10 cellular contexts compared by ENCODE assay signal in genomic region chr5:140631063-140631462, GRCh38. TPM values are rescaled to one million over a fixed set of nuclear protein-coding genes. Genes with fewer than 3 reads are reported as not detected.
DNase-seq lines count a peak whose midpoint lies in the region; TF ChIP-seq lines count a peak whose summit lies in the region.
"Had no signal": no experiment of that assay in that cellular context is flagged by ENCODE, and none has a peak within 500 bp of the region (broad histone marks: within the 10 kb centered on the region; RNA-seq: fewer than 3 reads in every experiment).

No MANE protein-coding gene starts in this region.

- H3K9me3 Mint-ChIP-seq in activated naive CD4-positive, alpha-beta T cell treated with anti-CD3 and anti-CD28 coated beads for 36 hours = no peaks in the 10 kb centered on the region

- no peak for TF ChIP-seq CTCF in dorsolateral prefrontal cortex (IDR thresholded peaks at IDR 0.05 in 54 of 56, conservative IDR thresholded peaks at IDR 0.05 in 2 of 56; ENCODE audit: low read depth in 1 of 56, partially characterized antibody in 56 of 56)
- TF ChIP-seq CTCF in neutrophil (IDR thresholded peaks at IDR 0.05) = no peak
- no peak for TF ChIP-seq CTCF in foreskin fibroblast (IDR thresholded peaks at IDR 0.05; ENCODE audit: low read depth, low read length)

- intact Hi-C loops in dorsolateral prefrontal cortex (cut with DNase I) = loop anchor here in 1 of 2 donors (10.0 kb wide), 1 partner anchor 266 kb away; the partner anchor contains the start of gene SLC4A9
- intact Hi-C loops in activated naive CD4-positive, alpha-beta T cell treated with anti-CD3 and anti-CD28 coated beads for 36 hours (cut with micrococcal nuclease) = no loop called here

- H3K27me3 ChIP-seq in dorsolateral prefrontal cortex (no peaks in the 10 kb centered on the region), neutrophil (no peaks in the 10 kb centered on the region), H7 (ENCODE audit: control insufficient read depth, insufficient read depth, low read length) (peaks cover 31% of the 10 kb centered on the region)

- H3K27me3 Mint-ChIP-seq in activated naive CD4-positive, alpha-beta T cell treated with anti-CD3 and anti-CD28 coated beads for 36 hours (ENCODE audit: low read depth) = peaks cover 9% of the 10 kb centered on the region

- no peaks in the 10 kb centered on the region for H3K36me3 Mint-ChIP-seq in activated naive CD4-positive, alpha-beta T cell treated with anti-CD3 and anti-CD28 coated beads for 36 hours (ENCODE audit: low read depth)

- H3K4me1 Mint-ChIP-seq in activated naive CD4-positive, alpha-beta T cell treated with anti-CD3 and anti-CD28 coated beads for 36 hours (ENCODE audit: low read depth) = peaks cover 27% of the 10 kb centered on the region

- CTCF ChIA-PET in activated naive CD4-positive, alpha-beta T cell treated with anti-CD3 and anti-CD28 coated beads for 36 hours (lab: Charles Lee) = interaction anchor here (1.3 to 1.7 kb wide), 2 partner anchors 26 to 91 kb away, joined by 3 to 5 read pairs; no protein-coding TSS in a partner anchor

- H3K4me3 Mint-ChIP-seq in activated naive CD4-positive, alpha-beta T cell treated with anti-CD3 and anti-CD28 coated beads for 36 hours = no peak overlapping the region

- no peaks in the 10 kb centered on the region for H3K9me3 ChIP-seq in neutrophil

- H3K36me3 ChIP-seq in neutrophil (no peaks in the 10 kb centered on the region), H7 (replicated peaks; ENCODE audit: control insufficient read depth, insufficient read depth, low read length) (no peaks in the 10 kb centered on the region)

- peak overlapping the region in 51 of 59 donors; percentile 3 to 75 (median 62) for H3K4me3 ChIP-seq in dorsolateral prefrontal cortex
- H3K4me3 ChIP-seq in neutrophil (ENCODE audit: low read depth in 1 of 2, low read length in 1 of 2) = peak overlapping the region; percentile 96 to 99
- H3K4me3 ChIP-seq in H7 (ENCODE audit: insufficient read depth, low read depth, low read length) = no peak overlapping the region
- no peak overlapping the region for H3K4me3 ChIP-seq in foreskin fibroblast (ENCODE audit: low read depth in 1 of 2, low read length in 2 of 2)

- H3K27ac ChIP-seq in dorsolateral prefrontal cortex = peak overlapping the region in 52 of 59 donors; percentile 14 to 88 (median 70)
- peak overlapping the region; percentile 99 for H3K27ac ChIP-seq in neutrophil

- H3K27ac Mint-ChIP-seq in activated naive CD4-positive, alpha-beta T cell treated with anti-CD3 and anti-CD28 coated beads for 36 hours = no peak overlapping the region

- H3K4me1 ChIP-seq in neutrophil (ENCODE audit: control insufficient read depth in 1 of 2, insufficient read depth in 1 of 2, low read depth in 1 of 2, low read length in 1 of 2) = peaks cover 70 to 77% of the 10 kb centered on the region in 2 experiments

- DNase-seq in CD1c-positive myeloid dendritic cell (ENCODE audit: extremely low spot score) (peak; percentile 78), MV-4-11 (lab: John Stamatoyannopoulos, UW) (peak; percentile 55), dorsolateral prefrontal cortex (no peak), H7 (no peak), SK-N-DZ (ENCODE audit: low spot score) (no peak), foreskin fibroblast (no peak)
- no peak for DNase-seq in activated naive CD4-positive, alpha-beta T cell treated with anti-CD3 and anti-CD28 coated beads for 36 hours
- DNase-seq: kidney glomerular epithelial cell, NCI-H2029 had no signal

RNA-seq across cellular contexts. Expression of gene CD14, which starts 1.9 kb away (rescaled TPM):
- 100 to 1,000 TPM in 3 of 120 experiments, 10 to 100 TPM in 105, 1 to 10 TPM in 12; 6.3 to 175 (median 23.8) TPM for total RNA-seq in dorsolateral prefrontal cortex
- 0.21 TPM in 1 of 2 replicates, not detected in the other for total RNA-seq in H7 (2014; rRNA removed; shearing (Covaris generic))
- under 1 TPM; 0.14 to 0.20 TPM for total RNA-seq in activated naive CD4-positive, alpha-beta T cell treated with anti-CD3 and anti-CD28 coated beads for 36 hours
- polyA plus RNA-seq in SK-N-DZ (2014; cell fraction: cytosol; rRNA removed) = 0.56 and 0.64 TPM in 2 replicates
- 0.73 and 0.74 TPM in 2 replicates for polyA plus RNA-seq in SK-N-DZ (2014; cell fraction: nucleus; rRNA removed)

RNA-seq across cellular contexts. Expression of gene TMCO6, which starts 8.2 kb away (rescaled TPM):
- 10 to 100 TPM in 75 of 120 experiments, 1 to 10 TPM in 45; 5.4 to 18.1 (median 10.8) TPM for total RNA-seq in dorsolateral prefrontal cortex
- total RNA-seq in H7 (2014; rRNA removed; shearing (Covaris generic)) = 27.1 and 34.4 TPM in 2 replicates
- 10 to 100 TPM; 29.0 to 29.5 TPM for total RNA-seq in activated naive CD4-positive, alpha-beta T cell treated with anti-CD3 and anti-CD28 coated beads for 36 hours
- polyA plus RNA-seq in SK-N-DZ (2014; cell fraction: cytosol; rRNA removed) = 56.5 and 61.6 TPM in 2 replicates
- 245 and 328 TPM in 2 replicates for polyA plus RNA-seq in SK-N-DZ (2014; cell fraction: nucleus; rRNA removed)

RNA-seq across cellular contexts. Expression of gene NDUFA2, which starts 16.4 kb away (rescaled TPM):
- total RNA-seq in dorsolateral prefrontal cortex = 10 to 100 TPM; 32.1 to 76.3 (median 57.7) TPM
- 136 and 144 TPM in 2 replicates for total RNA-seq in H7 (2014; rRNA removed; shearing (Covaris generic))
- 10 to 100 TPM; 71.4 to 76.4 TPM for total RNA-seq in activated naive CD4-positive, alpha-beta T cell treated with anti-CD3 and anti-CD28 coated beads for 36 hours
- 156 and 200 TPM in 2 replicates for polyA plus RNA-seq in SK-N-DZ (2014; cell fraction: cytosol; rRNA removed)
- polyA plus RNA-seq in SK-N-DZ (2014; cell fraction: nucleus; rRNA removed) = 120 and 123 TPM in 2 replicates

RNA-seq across cellular contexts. Expression of gene IK, which starts 16.6 kb away (rescaled TPM):
- 100 to 1,000 TPM in 1 of 120 experiments, 10 to 100 TPM in 119; 53.9 to 101 (median 81.5) TPM for total RNA-seq in dorsolateral prefrontal cortex
- 55.5 and 76.3 TPM in 2 replicates for total RNA-seq in H7 (2014; rRNA removed; shearing (Covaris generic))
- 10 to 100 TPM; 82.9 to 93.1 TPM for total RNA-seq in activated naive CD4-positive, alpha-beta T cell treated with anti-CD3 and anti-CD28 coated beads for 36 hours
- polyA plus RNA-seq in SK-N-DZ (2014; cell fraction: cytosol; rRNA removed) = 109 and 122 TPM in 2 replicates
- polyA plus RNA-seq in SK-N-DZ (2014; cell fraction: nucleus; rRNA removed) = 149 and 165 TPM in 2 replicates

RNA-seq across cellular contexts. Expression of gene WDR55, which starts 33.6 kb away (rescaled TPM):
- 10 to 100 TPM; 13.3 to 31.0 (median 17.6) TPM for total RNA-seq in dorsolateral prefrontal cortex
- 15.7 and 24.0 TPM in 2 replicates for total RNA-seq in H7 (2014; rRNA removed; shearing (Covaris generic))
- total RNA-seq in activated naive CD4-positive, alpha-beta T cell treated with anti-CD3 and anti-CD28 coated beads for 36 hours = 10 to 100 TPM; 18.9 to 19.8 TPM
- polyA plus RNA-seq in SK-N-DZ (2014; cell fraction: cytosol; rRNA removed) = 17.8 and 21.8 TPM in 2 replicates
- polyA plus RNA-seq in SK-N-DZ (2014; cell fraction: nucleus; rRNA removed) = 24.7 and 34.4 TPM in 2 replicates

Comparison
In these comparisons a context has a peak if more than half of its experiments do, and no peak if none do; other contexts are left out.
1. DNase-seq: peak in CD1c-positive myeloid dendritic cell (single experiment) and MV-4-11 (single experiment); none in dorsolateral prefrontal cortex (0 of 10), H7 (single experiment), activated naive CD4-positive, alpha-beta T cell treated with anti-CD3 and anti-CD28 coated beads for 36 hours (single experiment), SK-N-DZ (single experiment) and foreskin fibroblast (0 of 2).
2. H3K4me3 ChIP-seq: peak in dorsolateral prefrontal cortex (51 of 59) and neutrophil (2 of 2); none in H7 (single experiment) and foreskin fibroblast (0 of 2).